ENCODE assay signal across 8 cellular contexts in genomic region chr2:121699421-121700328, GRCh38. TPM values are rescaled to one million over a fixed set of nuclear protein-coding genes. Genes with fewer than 3 reads are reported as not detected.
DNase-seq lines count a peak whose midpoint lies in the region; ATAC-seq, FAIRE-seq and TF ChIP-seq lines count a peak whose summit lies in the region.

No MANE protein-coding gene starts in this region.

- H3K4me2 ChIP-seq in A549: peak overlapping the region; percentile 86

- H3K4me1 ChIP-seq in A549 (peaks cover 30% of the 10 kb centered on the region), RWPE2 (ENCODE audit: insufficient read depth, poor library complexity, severe bottlenecking) (peaks cover 37% of the 10 kb centered on the region)

- DNase-seq in A549 (ENCODE audit: low read depth in 1 of 2, low spot score in 1 of 2) (peak; percentile 76 to 78), RWPE2 (ENCODE audit: low spot score) (peak; percentile 91), left cardiac atrium (no peak), DMS114 treated with DMSO at 0.1 percent for 48 hours (lab: John Stamatoyannopoulos, UW; ENCODE audit: unreplicated experiment) (no peak)
- peak; percentile 80 for DNase-seq in activated effector memory CD4-positive, alpha-beta T cell treated with Interleukin-2 at 50 U/mL for 16 hours
- DNase-seq in stimulated activated CD4-positive, alpha-beta T cell treated with anti-CD3 and anti-CD28 coated beads, Interleukin-1b, Interleukin-23, amount 100 ng/mL, for 24 hours (ENCODE audit: low read depth in 4 of 4, low spot score in 1 of 4): peak; percentile 52 to 73 (median 60)

- POLR2A ChIA-PET in A549 (lab: Yijun Ruan, JAX): interaction anchor here (1.5 to 2.1 kb wide), 3 partner anchors 50 to 169 kb away, joined by 5 to 24 read pairs (median 19); partner anchors contain the start of genes CLASP1 and RNU4ATAC

- TF ChIP-seq RAD21 in A549 (conservative IDR thresholded peaks at IDR 0.05 in 1 of 2, IDR thresholded peaks at IDR 0.05 in 1 of 2): no peak

- peak in 1 of 2 experiments; percentile 32; a peak in 1 of 5 replicates for TF ChIP-seq EP300 in A549 (IDR thresholded peaks at IDR 0.05)

- CTCF ChIA-PET in A549 (lab: Yijun Ruan, JAX): interaction anchor here (0.7 to 1.8 kb wide), 9 partner anchors 10 to 103 kb away, joined by 3 to 13 read pairs (median 3); no protein-coding TSS in a partner anchor

- H3K9me3 ChIP-seq in A549 (no peaks in the 10 kb centered on the region), RWPE2 (ENCODE audit: severe bottlenecking) (no peaks in the 10 kb centered on the region)

- TF ChIP-seq CTCF in A549 (IDR thresholded peaks at IDR 0.05): no peak
- no peak for TF ChIP-seq CTCF in RWPE2 (IDR thresholded peaks at IDR 0.05; ENCODE audit: poor library complexity, severe bottlenecking)

- H3K4me3 ChIP-seq in A549 (0 out of 3 replicates have a peak overlapping the region, but pooled peaks have one; percentile 20), RWPE2 (ENCODE audit: severe bottlenecking) (no peak overlapping the region)

- ATAC-seq in A549 (peak; percentile 94 to 98), HG03196 (IDR thresholded peaks at IDR 0.05; ENCODE audit: unreplicated experiment) (peak; percentile 99), RWPE2 (ENCODE audit: low read depth) (peak; percentile 90), left cardiac atrium (peak; percentile 77 to 83)

- H3K36me3 ChIP-seq in RWPE2 (ENCODE audit: low read depth): no peaks in the 10 kb centered on the region

- intact Hi-C loops in left cardiac atrium (cut with DNase I): loop anchor here in 1 of 2 donors (5.0 kb wide), 1 partner anchor 167 kb away; the partner anchor contains the start of gene RNU4ATAC

- H3K27ac ChIP-seq in A549: peak overlapping the region; percentile 73 to 87
- peak overlapping the region; percentile 89 for H3K27ac ChIP-seq in RWPE2 (ENCODE audit: poor library complexity, severe bottlenecking)

- FAIRE-seq in A549 (lab: Jason Lieb, UNC): no peak

- H3K27me3 ChIP-seq in RWPE2 (ENCODE audit: insufficient read depth, poor library complexity, severe bottlenecking): no peaks in the 10 kb centered on the region

- WGBS in A549 (ENCODE audit: missing lambda C conversion rate): 26% methylated on average over 15 of the region's 19 CpGs

- no peak for TF ChIP-seq POLR2A in A549 (IDR thresholded peaks at IDR 0.05; ENCODE audit: low read length)
- TF ChIP-seq POLR2A in GM19193 (IDR thresholded peaks at IDR 0.05; ENCODE audit: extremely low read depth, insufficient read depth, insufficient read length): peak; percentile 43

TF ChIP-seq in A549, 52 proteins besides CTCF, POLR2A, EP300 and RAD21:
- TF ChIP-seq PHF8 (IDR thresholded peaks at IDR 0.05; ENCODE audit: borderline replicate concordance, low read depth) (no peak), ATOH8 (CRISPR knock-in tag; IDR thresholded peaks at IDR 0.05; ENCODE audit: low read depth) (no peak), FOSL2 (IDR thresholded peaks at IDR 0.05) (peak; percentile 62; the same call in 1 of the 2 replicates), FOSL2 (CRISPR knock-in tag; IDR thresholded peaks at IDR 0.05) (peak; percentile 72), BHLHE40 (IDR thresholded peaks at IDR 0.05; ENCODE audit: low read depth, low read length) (0 out of 2 replicates have a peak, but pooled peaks have one; percentile 15), MYC (IDR thresholded peaks at IDR 0.05; ENCODE audit: borderline replicate concordance, low read length) (0 out of 2 replicates have a peak, but pooled peaks have one; percentile 22), GATA3 (IDR thresholded peaks at IDR 0.05; ENCODE audit: borderline replicate concordance) (no peak), JUN (IDR thresholded peaks at IDR 0.05) (0 out of 5 replicates have a peak, but pooled peaks of 1 of the 2 experiments have one; percentile 10), JUNB (IDR thresholded peaks at IDR 0.05) (peak; percentile 42; the same call in 1 of the 2 replicates)
- TF ChIP-seq, protein P1, sequence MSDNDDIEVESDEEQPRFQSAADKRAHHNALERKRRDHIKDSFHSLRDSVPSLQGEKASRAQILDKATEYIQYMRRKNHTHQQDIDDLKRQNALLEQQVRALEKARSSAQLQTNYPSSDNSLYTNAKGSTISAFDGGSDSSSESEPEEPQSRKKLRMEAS (IDR thresholded peaks at IDR 0.05): peak; percentile 52; the same call in 1 of the 2 replicates
- TF ChIP-seq, protein P2, sequence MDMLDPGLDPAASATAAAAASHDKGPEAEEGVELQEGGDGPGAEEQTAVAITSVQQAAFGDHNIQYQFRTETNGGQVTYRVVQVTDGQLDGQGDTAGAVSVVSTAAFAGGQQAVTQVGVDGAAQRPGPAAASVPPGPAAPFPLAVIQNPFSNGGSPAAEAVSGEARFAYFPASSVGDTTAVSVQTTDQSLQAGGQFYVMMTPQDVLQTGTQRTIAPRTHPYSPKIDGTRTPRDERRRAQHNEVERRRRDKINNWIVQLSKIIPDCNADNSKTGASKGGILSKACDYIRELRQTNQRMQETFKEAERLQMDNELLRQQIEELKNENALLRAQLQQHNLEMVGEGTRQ (IDR thresholded peaks at IDR 0.05): no peak
- TF ChIP-seq, protein P3, sequence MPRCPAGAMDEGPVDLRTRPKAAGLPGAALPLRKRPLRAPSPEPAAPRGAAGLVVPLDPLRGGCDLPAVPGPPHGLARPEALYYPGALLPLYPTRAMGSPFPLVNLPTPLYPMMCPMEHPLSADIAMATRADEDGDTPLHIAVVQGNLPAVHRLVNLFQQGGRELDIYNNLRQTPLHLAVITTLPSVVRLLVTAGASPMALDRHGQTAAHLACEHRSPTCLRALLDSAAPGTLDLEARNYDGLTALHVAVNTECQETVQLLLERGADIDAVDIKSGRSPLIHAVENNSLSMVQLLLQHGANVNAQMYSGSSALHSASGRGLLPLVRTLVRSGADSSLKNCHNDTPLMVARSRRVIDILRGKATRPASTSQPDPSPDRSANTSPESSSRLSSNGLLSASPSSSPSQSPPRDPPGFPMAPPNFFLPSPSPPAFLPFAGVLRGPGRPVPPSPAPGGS (IDR thresholded peaks at IDR 0.05): no peak

RNA-seq across cellular contexts. Expression of gene NIFK, which starts 37.0 kb away (rescaled TPM):
- polyA plus RNA-seq in A549 (2011; rRNA removed) (55.3 and 82.9 TPM in 2 replicates), A549 (2017; fragmentation: RNase III; extraction: RNeasy Plus Mini Kit Qiagen cat#74134 plus additional on column Dnase treatment) (50.0 to 60.6 TPM (median 50.3 TPM) in 3 replicates)
- polyA plus RNA-seq in A549 (2012; cell fraction: cytosol; rRNA removed): 19.1 and 19.6 TPM in 2 replicates
- polyA plus RNA-seq in A549 (2012; cell fraction: nucleus; rRNA removed): 9.8 and 15.7 TPM in 2 replicates
- polyA minus RNA-seq in A549 (2011; rRNA and poly(A)+ RNA removed): 13.8 and 18.3 TPM in 2 replicates
- total RNA-seq in left cardiac atrium: 10 to 100 TPM; 22.1 to 33.6 TPM

RNA-seq across cellular contexts. Expression of gene CLASP1, which starts 50.4 kb away (rescaled TPM):
- 11.7 and 26.5 TPM in 2 replicates for polyA plus RNA-seq in A549 (2011; rRNA removed)
- polyA plus RNA-seq in A549 (2012; cell fraction: cytosol; rRNA removed): 4.6 and 5.7 TPM in 2 replicates
- 12.0 and 19.8 TPM in 2 replicates for polyA plus RNA-seq in A549 (2012; cell fraction: nucleus; rRNA removed)
- 15.2 to 16.0 TPM (median 15.8 TPM) in 3 replicates for polyA plus RNA-seq in A549 (2017; fragmentation: RNase III; extraction: RNeasy Plus Mini Kit Qiagen cat#74134 plus additional on column Dnase treatment)
- polyA minus RNA-seq in A549 (2011; rRNA and poly(A)+ RNA removed): 61.6 and 63.7 TPM in 2 replicates
- 10 to 100 TPM; 46.0 to 48.2 TPM for total RNA-seq in left cardiac atrium

RNA-seq across cellular contexts. Expression of gene TSN, which starts 55.8 kb away (rescaled TPM):
- 101 and 117 TPM in 2 replicates for polyA plus RNA-seq in A549 (2011; rRNA removed)
- polyA plus RNA-seq in A549 (2012; cell fraction: cytosol; rRNA removed): 28.1 and 32.9 TPM in 2 replicates
- polyA plus RNA-seq in A549 (2012; cell fraction: nucleus; rRNA removed): 11.3 and 16.0 TPM in 2 replicates
- polyA plus RNA-seq in A549 (2017; fragmentation: RNase III; extraction: RNeasy Plus Mini Kit Qiagen cat#74134 plus additional on column Dnase treatment): 55.9 to 59.0 TPM (median 56.8 TPM) in 3 replicates
- 37.3 and 42.0 TPM in 2 replicates for polyA minus RNA-seq in A549 (2011; rRNA and poly(A)+ RNA removed)
- total RNA-seq in left cardiac atrium: 10 to 100 TPM; 35.5 to 45.6 TPM

Comparison
In these comparisons a context has a peak if more than half of its experiments do, and no peak if none do; other contexts are left out.
1. DNase-seq: peak in A549 (2 of 2), RWPE2 (single experiment), activated effector memory CD4-positive, alpha-beta T cell treated with Interleukin-2 at 50 U/mL for 16 hours (single experiment) and stimulated activated CD4-positive, alpha-beta T cell treated with anti-CD3 and anti-CD28 coated beads, Interleukin-1b, Interleukin-23, amount 100 ng/mL, for 24 hours (4 of 4); none in left cardiac atrium (single experiment) and DMS114 treated with DMSO at 0.1 percent for 48 hours (single experiment).
2. Peak in every context shown above with its lines, with median percentiles within 50 percentile points of each other: ATAC-seq.